Comparison of ENCODE assay signal across 8 cellular contexts in genomic region chr1:226083303-226084101, GRCh38. TPM values are rescaled to one million over a fixed set of nuclear protein-coding genes. Genes with fewer than 3 reads are reported as not detected.
DNase-seq lines count a peak whose midpoint lies in the region; ATAC-seq and TF ChIP-seq lines count a peak whose summit lies in the region.

No MANE protein-coding gene starts in this region.

- WGBS in SK-N-SH (ENCODE audit: low lambda C conversion rate), result 2% methylated on average over 35 of the region's 75 CpGs

- no peaks in the 10 kb centered on the region for H3K36me3 Mint-ChIP-seq in activated naive CD8-positive, alpha-beta T cell

- TF ChIP-seq CTCF in LNCaP clone FGC (IDR thresholded peaks at IDR 0.05; ENCODE audit: control insufficient read depth, extremely low read depth, insufficient read depth) (no peak), SK-N-SH (IDR thresholded peaks at IDR 0.05) (no peak), upper lobe of right lung (IDR thresholded peaks at IDR 0.05) (no peak)

- TF ChIP-seq RAD21 in SK-N-SH (IDR thresholded peaks at IDR 0.05; ENCODE audit: low read length), result peak; percentile 18; the same call in 1 of the 2 replicates

- no peaks in the 10 kb centered on the region for H3K9me3 Mint-ChIP-seq in activated naive CD8-positive, alpha-beta T cell (ENCODE audit: low read depth)

- peak; percentile 97 for DNase-seq in GM03348 (ENCODE audit: low spot score)
- peak; percentile 59 for DNase-seq in H4 (ENCODE audit: low spot score)
- no peak for DNase-seq in LNCaP clone FGC (ENCODE audit: low read depth)
- peak; percentile 98 for DNase-seq in SK-N-SH
- DNase-seq in cardiac septum (ENCODE audit: low spot score), result peak; percentile 96
- DNase-seq in pons (ENCODE audit: low spot score), result peak; percentile 79
- DNase-seq in upper lobe of right lung, result peak; percentile 95

- POLR2A ChIA-PET in SK-N-SH (lab: Yijun Ruan, JAX), result interaction anchor here (1.0 to 2.6 kb wide), 10 partner anchors 9 to 226 kb away, joined by 3 to 23 read pairs (median 6); partner anchors contain the start of genes H3-3A, LIN9 and SDE2

- H3K9me3 ChIP-seq in SK-N-SH (no peaks in the 10 kb centered on the region), upper lobe of right lung (no peaks in the 10 kb centered on the region)

- H3F3A ChIP-seq in SK-N-SH (replicated peaks; ENCODE audit: insufficient read depth), result peaks cover 5% of the 10 kb centered on the region

- H4K20me1 ChIP-seq in SK-N-SH (ENCODE audit: insufficient read depth), result no peaks in the 10 kb centered on the region

- no peaks in the 10 kb centered on the region for H3K36me3 ChIP-seq in SK-N-SH (replicated peaks in 1 of 2; ENCODE audit: control insufficient read depth in 1 of 2, insufficient read depth in 2 of 2, low read length in 1 of 2)
- no peaks in the 10 kb centered on the region for H3K36me3 ChIP-seq in upper lobe of right lung

- TF ChIP-seq EP300 in SK-N-SH (IDR thresholded peaks at IDR 0.05; ENCODE audit: borderline replicate concordance in 1 of 2, low read depth in 1 of 2, low read length in 1 of 2), result no peak

- H3K4me2 ChIP-seq in SK-N-SH, result peak overlapping the region; percentile 97

- H2AFZ ChIP-seq in SK-N-SH (ENCODE audit: low read depth), result peak overlapping the region; percentile 96

- H3K4me3 ChIP-seq in LNCaP clone FGC (ENCODE audit: low read depth, low read length), result peak overlapping the region; percentile 69
- peak overlapping the region; percentile 64 to 81 for H3K4me3 ChIP-seq in SK-N-SH (ENCODE audit: low read depth in 2 of 2, low read length in 1 of 2)
- H3K4me3 ChIP-seq in upper lobe of right lung, result peak overlapping the region; percentile 88

- H3K27ac Mint-ChIP-seq in activated naive CD8-positive, alpha-beta T cell, result peak overlapping the region; percentile 70

- intact Hi-C loops in cardiac septum (cut with DNase I), result loop anchor here (5.0 kb wide), 1 partner anchor 39 kb away; no protein-coding TSS in a partner anchor
- intact Hi-C loops in upper lobe of right lung (cut with DNase I), result no loop called here

- ATAC-seq in upper lobe of right lung, result peak; percentile 98

- H3K27me3 ChIP-seq in SK-N-SH (ENCODE audit: insufficient read depth), result no peaks in the 10 kb centered on the region
- H3K27me3 ChIP-seq in upper lobe of right lung, result no peaks in the 10 kb centered on the region

- peak overlapping the region; percentile 90 for H3K4me3 Mint-ChIP-seq in activated naive CD8-positive, alpha-beta T cell

- peak overlapping the region; percentile 72 for H3K9ac ChIP-seq in SK-N-SH

- H3K27me3 Mint-ChIP-seq in activated naive CD8-positive, alpha-beta T cell, result no peaks in the 10 kb centered on the region

- peaks cover 0 to 5% of the 10 kb centered on the region in 2 experiments; a peak in 2 of 4 replicates for H3K4me1 ChIP-seq in SK-N-SH (ENCODE audit: control insufficient read depth in 1 of 2, insufficient read depth in 2 of 2, low read depth in 1 of 2, low read length in 1 of 2)
- peaks cover 7% of the 10 kb centered on the region for H3K4me1 ChIP-seq in upper lobe of right lung

- H3K4me1 Mint-ChIP-seq in activated naive CD8-positive, alpha-beta T cell (ENCODE audit: low read depth), result peaks cover 7% of the 10 kb centered on the region

- CTCF ChIA-PET in SK-N-SH (lab: Yijun Ruan, JAX), result interaction anchor here (0.5 to 3.3 kb wide), 13 partner anchors 9 to 609 kb away, joined by 3 to 23 read pairs (median 6); partner anchors contain the start of genes H3-3A and SDE2

- no peaks in the 10 kb centered on the region for H3K79me2 ChIP-seq in SK-N-SH (ENCODE audit: insufficient read depth)

- no peaks in the 10 kb centered on the region for H3K9me2 ChIP-seq in SK-N-SH

- H3K27ac ChIP-seq in SK-N-SH (ENCODE audit: low read depth in 2 of 2, low read length in 1 of 2), result peak overlapping the region; percentile 64 to 82
- H3K27ac ChIP-seq in upper lobe of right lung, result peak overlapping the region; percentile 65

TF ChIP-seq in SK-N-SH, 30 proteins besides CTCF, POLR2A, EP300 and RAD21 (continues in another document):
- TF ChIP-seq NFIC (IDR thresholded peaks at IDR 0.05; ENCODE audit: borderline replicate concordance) (no peak), FOXJ3 (CRISPR knock-in tag; IDR thresholded peaks at IDR 0.05) (no peak), ELF1 (IDR thresholded peaks at IDR 0.05) (no peak), FOSL2 (IDR thresholded peaks at IDR 0.05; ENCODE audit: borderline replicate concordance, low read depth) (no peak; the same call in 1 of the 2 replicates), RCOR1 (IDR thresholded peaks at IDR 0.05; ENCODE audit: low read length) (no peak), YY1 (IDR thresholded peaks at IDR 0.05; ENCODE audit: low read depth) (peak; percentile 55; the same call in 1 of the 2 replicates), TEAD4 (IDR thresholded peaks at IDR 0.05; ENCODE audit: borderline replicate concordance, insufficient read depth) (no peak), RFX5 (IDR thresholded peaks at IDR 0.05; ENCODE audit: low read length) (no peak), IRF3 (IDR thresholded peaks at IDR 0.05; ENCODE audit: low read depth, low read length) (no peak), CHD2 (IDR thresholded peaks at IDR 0.05; ENCODE audit: low read length, partially characterized antibody) (no peak), POLR2AphosphoS5 (IDR thresholded peaks at IDR 0.05; ENCODE audit: low read depth, low read length) (peak; percentile 69), MEF2A (IDR thresholded peaks at IDR 0.05; ENCODE audit: borderline replicate concordance, low read depth) (no peak), SIN3A (IDR thresholded peaks at IDR 0.05; ENCODE audit: borderline replicate concordance, low read depth, low read length) (no peak), GATA2 (CRISPR knock-in tag; IDR thresholded peaks at IDR 0.05) (no peak), RXRA (IDR thresholded peaks at IDR 0.05; ENCODE audit: borderline replicate concordance, low read depth) (no peak), TAF1 (IDR thresholded peaks at IDR 0.05; ENCODE audit: borderline replicate concordance, low read depth, low read length) (0 out of 2 replicates have a peak, but pooled peaks have one; percentile 6), TCF12 (IDR thresholded peaks at IDR 0.05) (no peak), JUND (IDR thresholded peaks at IDR 0.05) (no peak), FOXM1 (IDR thresholded peaks at IDR 0.05; ENCODE audit: low read depth) (0 out of 2 replicates have a peak, but pooled peaks have one; percentile 28), USF1 (IDR thresholded peaks at IDR 0.05; ENCODE audit: borderline replicate concordance, low read depth) (peak; percentile 97)
- TF ChIP-seq, protein P1, sequence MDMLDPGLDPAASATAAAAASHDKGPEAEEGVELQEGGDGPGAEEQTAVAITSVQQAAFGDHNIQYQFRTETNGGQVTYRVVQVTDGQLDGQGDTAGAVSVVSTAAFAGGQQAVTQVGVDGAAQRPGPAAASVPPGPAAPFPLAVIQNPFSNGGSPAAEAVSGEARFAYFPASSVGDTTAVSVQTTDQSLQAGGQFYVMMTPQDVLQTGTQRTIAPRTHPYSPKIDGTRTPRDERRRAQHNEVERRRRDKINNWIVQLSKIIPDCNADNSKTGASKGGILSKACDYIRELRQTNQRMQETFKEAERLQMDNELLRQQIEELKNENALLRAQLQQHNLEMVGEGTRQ (IDR thresholded peaks at IDR 0.05; ENCODE audit: borderline replicate concordance, low read depth, low read length), result peak; percentile 82
- TF ChIP-seq, protein P2, sequence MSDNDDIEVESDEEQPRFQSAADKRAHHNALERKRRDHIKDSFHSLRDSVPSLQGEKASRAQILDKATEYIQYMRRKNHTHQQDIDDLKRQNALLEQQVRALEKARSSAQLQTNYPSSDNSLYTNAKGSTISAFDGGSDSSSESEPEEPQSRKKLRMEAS (IDR thresholded peaks at IDR 0.05; ENCODE audit: low read depth), result peak; percentile 86

RNA-seq across cellular contexts. Expression of gene H3-3A, which starts 21.0 kb away (rescaled TPM):
- total RNA-seq in H4 (2014; rRNA removed; shearing (Covaris generic)), result 313 and 407 TPM in 2 replicates
- 315 and 370 TPM in 2 replicates for polyA plus RNA-seq in SK-N-SH (2012; rRNA removed)
- 299 and 383 TPM in 2 replicates for polyA plus RNA-seq in SK-N-SH (2012; cell fraction: cytosol; rRNA removed)
- 85.2 and 129 TPM in 2 replicates for polyA plus RNA-seq in SK-N-SH (2012; cell fraction: nucleus; rRNA removed)
- 311 TPM for total RNA-seq in cardiac septum
- 435 TPM for total RNA-seq in upper lobe of right lung
